Comparison of ENCODE assay signal across 9 cellular contexts in the genomic region with DNA sequence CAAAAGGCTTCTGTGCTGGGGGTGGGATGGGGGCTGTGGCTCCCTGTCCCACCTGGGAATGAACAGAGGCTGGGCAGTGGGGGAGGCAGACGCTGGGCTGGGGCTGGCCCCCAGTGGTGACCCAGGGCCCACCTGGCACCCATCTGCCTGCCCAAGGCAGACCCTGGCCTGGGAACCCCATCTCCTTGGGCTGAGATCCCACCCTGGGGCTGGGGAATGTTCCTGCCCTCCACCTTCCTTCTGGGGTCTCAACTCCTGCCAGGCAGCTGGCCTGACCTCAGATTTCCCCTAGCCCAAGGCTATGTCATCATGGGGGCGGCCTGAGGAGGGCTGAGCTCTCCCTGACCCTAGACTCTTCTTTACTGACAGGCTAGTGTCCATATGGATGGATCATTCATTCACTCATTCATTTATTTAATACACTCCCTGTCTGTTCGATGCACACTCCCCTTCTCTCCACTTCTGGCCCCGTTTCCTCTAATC. TPM values are rescaled to one million over a fixed set of nuclear protein-coding genes. Genes with fewer than 3 reads are reported as not detected.
"Had no signal": no experiment of that assay in that cellular context is flagged by ENCODE, and none has a peak within 500 bp of the region (broad histone marks: within the 10 kb centered on the region; RNA-seq: fewer than 3 reads in every experiment).

No MANE protein-coding gene starts in this region.

RNA-seq across cellular contexts. Expression of a gene that starts 21.2 kb away (rescaled TPM):
- total RNA-seq: RPMI7951 had no signal

RNA-seq across cellular contexts. Expression of a gene that starts 39.1 kb away (rescaled TPM):
- total RNA-seq: activated CD4-positive, alpha-beta T cell treated with anti-CD3 and anti-CD28 coated beads, Interleukin-2, amount 10 ng/mL, durations not matched to agents 24 days and 14 days; activated CD8-positive, alpha-beta T cell treated with anti-CD3 and anti-CD28 coated beads, Interleukin-2, amount 10 ng/mL, durations not matched to agents 7 days and 5 days; activated naive CD4-positive, alpha-beta T cell treated with anti-CD3 and anti-CD28 coated beads for 36 hours; activated naive CD4-positive, alpha-beta T cell treated with anti-CD3 and anti-CD28 coated beads, Interleukin-2, amount 50 U/mL, for 72 hours; activated T-helper 1 cell treated with anti-CD3 and anti-CD28 coated beads, Interleukin-12 subunit alpha, Interleukin-12 subunit beta, Interleukin-2, Interleukin-4 antibody, amounts not matched to agents 30 ng/mL and 10 ng/mL and 1 ng/mL, durations not matched to agents 14 hours and 24 hours and 36 hours; cardiac muscle cell; RPMI7951; T-helper 1 cell treated with Interleukin-12 subunit alpha and Interleukin-12 subunit beta and Interleukin-4 antibody, amounts not matched to agents 30 ng/mL and 1 ng/mL, for 36 hours; T-helper 2 cell treated with Interferon-gamma antibody and Interleukin-4, amounts not matched to agents 100 ng/mL and 5 ng/mL, for 36 hours had no signal
